16 cellular contexts compared by ENCODE assay signal in genomic region chr16:72722552-72722951, GRCh38.
DNase-seq lines count a peak whose midpoint lies in the region; ATAC-seq and TF ChIP-seq lines count a peak whose summit lies in the region.
"Had no signal": no experiment of that assay in that cellular context is flagged by ENCODE, and none has a peak within 500 bp of the region (broad histone marks: within the 10 kb centered on the region; RNA-seq: fewer than 3 reads in every experiment).

No MANE protein-coding gene starts in this region.

- peak; percentile 78 for DNase-seq in H9
- DNase-seq in NCI-H2107 treated with DMSO at 0.1 percent for 48 hours (lab: John Stamatoyannopoulos, UW; ENCODE audit: unreplicated experiment): peak; percentile 49
- DNase-seq in ecto neural progenitor cell (ENCODE audit: low spot score): peak; percentile 49
- no peak for DNase-seq in cerebellar nuclear complex (lab: John Stamatoyannopoulos, UW)
- DNase-seq in activated CD4-positive, alpha-beta T cell treated with anti-CD3 and anti-CD28 coated beads, Interleukin-2, amount 50 U/mL, for 4 hours: no peak
- DNase-seq in stimulated activated CD8-positive, alpha-beta memory T cell treated with anti-CD3 and anti-CD28 coated beads, Interleukin-4, amount 100 ng/mL, for 48 hours: no peak
- DNase-seq: activated effector memory CD4-positive, alpha-beta T cell treated with anti-CD3 and anti-CD28 coated beads, Interleukin-2, amount 50 U/mL, for 16 hours; CD8-positive, alpha-beta memory T cell; SHP77; stimulated activated CD4-positive, alpha-beta T cell treated with anti-CD3 and anti-CD28 coated beads, Interleukin-2, amount 100 ng/mL, for 24 hours had no signal

- WGBS in H9 (ENCODE audit: extremely low coverage, insufficient read length, low lambda C conversion rate): no CpG with 5 or more reads among the region's 5 CpGs

- H2BK12ac ChIP-seq in H9 (ENCODE audit: insufficient read length, low read depth, low read length): no peak overlapping the region

- no peak overlapping the region for H3K9ac ChIP-seq in H9 (ENCODE audit: extremely low read depth, insufficient read length, low read length)
- peak overlapping the region; percentile 48 for H3K9ac ChIP-seq in neural cell (ENCODE audit: low read length)

- H3K36me3 ChIP-seq in neural cell (ENCODE audit: insufficient read depth, low read length): no peaks in the 10 kb centered on the region

- TF ChIP-seq EP300 in neural cell (conservative IDR thresholded peaks at IDR 0.05; ENCODE audit: poor library complexity, severe bottlenecking): peak; percentile 89

- no peak for ATAC-seq in GM21576 (IDR thresholded peaks at IDR 0.05; ENCODE audit: unreplicated experiment)
- ATAC-seq: activated CD4-positive, CD25-positive, alpha-beta regulatory T cell treated with anti-CD3 and anti-CD28 coated beads, Interleukin-2, amount 50 U/mL, for 24 hours had no signal

- no peak overlapping the region for H3K27ac ChIP-seq in H9 (ENCODE audit: insufficient read length, low read depth, low read length)
- H3K27ac ChIP-seq in neural cell (ENCODE audit: low read length): peak overlapping the region; percentile 85
- H3K27ac ChIP-seq: epithelial cell of prostate had no signal

- no peaks in the 10 kb centered on the region for H3K27me3 Mint-ChIP-seq in H9 (ENCODE audit: low read depth)

- H4K91ac ChIP-seq in H9 (ENCODE audit: insufficient read length, low read depth, low read length): no peak overlapping the region

- H2AFZ ChIP-seq in H9 (ENCODE audit: low read length) (no peak overlapping the region), neural cell (ENCODE audit: low read depth, low read length) (no peak overlapping the region)

- H3K4me2 ChIP-seq in H9 (ENCODE audit: insufficient read depth, insufficient read length, low read length) (peak overlapping the region; percentile 41), neural cell (ENCODE audit: low read length) (no peak overlapping the region)

- no peaks in the 10 kb centered on the region for H3K36me3 Mint-ChIP-seq in H9 (ENCODE audit: insufficient read depth in 1 of 3, low read depth in 3 of 3)
- H3K36me3 Mint-ChIP-seq: CD8-positive, alpha-beta memory T cell; mesothelial cell of epicardium had no signal

- H3K9me3 ChIP-seq in H9 (ENCODE audit: control insufficient read depth, low read depth, low read length) (no peaks in the 10 kb centered on the region), neural cell (ENCODE audit: low read length) (no peaks in the 10 kb centered on the region)

- H3K23me2 ChIP-seq in H9 (ENCODE audit: insufficient read length, low read depth, low read length, poor library complexity, severe bottlenecking): no peaks in the 10 kb centered on the region

- no peaks in the 10 kb centered on the region; a peak in 1 of 5 replicates for H3K9me3 Mint-ChIP-seq in H9
- H3K9me3 Mint-ChIP-seq: CD8-positive, alpha-beta memory T cell; mesothelial cell of epicardium; T-helper 2 cell treated with Interferon-gamma antibody and Interleukin-4, amounts not matched to agents 5 μg/mL and 100 μg/mL, for 36 hours had no signal

- no peak overlapping the region for H2BK120ac ChIP-seq in H9 (ENCODE audit: low read depth, low read length, poor library complexity, severe bottlenecking)

- no peak overlapping the region for H2BK5ac ChIP-seq in H9 (ENCODE audit: insufficient read length, low read length)

- peaks cover 35 to 36% of the 10 kb centered on the region in 2 experiments for H3K4me1 Mint-ChIP-seq in H9
- H3K4me1 Mint-ChIP-seq: CD8-positive, alpha-beta memory T cell had no signal

- no peaks in the 10 kb centered on the region for H3K9me2 ChIP-seq in neural cell (ENCODE audit: insufficient read depth, low read length)

- no peak overlapping the region for H4K5ac ChIP-seq in H9 (ENCODE audit: insufficient read length, low read depth, low read length)

- no peak overlapping the region for H3K23ac ChIP-seq in H9 (ENCODE audit: insufficient read length, low read depth, low read length)

- no peak overlapping the region for H3K56ac ChIP-seq in H9 (ENCODE audit: insufficient read length, low read depth, low read length)

- H2BK15ac ChIP-seq in H9 (ENCODE audit: low read depth, low read length): no peak overlapping the region

- H3K4me3 ChIP-seq in neural cell (ENCODE audit: low read length): peak overlapping the region; percentile 14

- no peak overlapping the region for H2AK5ac ChIP-seq in H9 (ENCODE audit: insufficient read length, low read length)

- H3K27me3 ChIP-seq in H9 (ENCODE audit: insufficient read depth, low read length) (no peaks in the 10 kb centered on the region), neural cell (ENCODE audit: insufficient read depth, low read depth, low read length) (no peaks in the 10 kb centered on the region)

- no peak overlapping the region for H3K4ac ChIP-seq in H9 (ENCODE audit: low read depth, low read length)

- peak overlapping the region; percentile 27 to 97 (median 49); a peak in 5 of 7 replicates for H3K27ac Mint-ChIP-seq in H9
- H3K27ac Mint-ChIP-seq: mesothelial cell of epicardium; T-helper 2 cell treated with Interferon-gamma antibody and Interleukin-4, amounts not matched to agents 5 μg/mL and 100 μg/mL, for 36 hours had no signal

- TF ChIP-seq CTCF in H9 (conservative IDR thresholded peaks at IDR 0.05) (no peak), neural cell (IDR thresholded peaks at IDR 0.05; ENCODE audit: poor library complexity, severe bottlenecking) (no peak)

- H4K20me1 ChIP-seq in H9 (ENCODE audit: control insufficient read depth, insufficient read depth, insufficient read length) (no peaks in the 10 kb centered on the region), neural cell (ENCODE audit: insufficient read depth) (no peaks in the 10 kb centered on the region)

- H4K8ac ChIP-seq in H9 (replicated peaks; ENCODE audit: insufficient read length, low read depth, low read length): no peak overlapping the region

- no peak for TF ChIP-seq RAD21 in neural cell (conservative IDR thresholded peaks at IDR 0.05)

- H3K18ac ChIP-seq in H9 (ENCODE audit: insufficient read length, low read depth, low read length): no peak overlapping the region

- no peak overlapping the region for H3T11ph ChIP-seq in H9 (ENCODE audit: low read length)

- H3K79me1 ChIP-seq in H9 (ENCODE audit: insufficient read depth, low read depth, low read length, poor library complexity, severe bottlenecking): no peaks in the 10 kb centered on the region

- H3K79me2 ChIP-seq in H9 (ENCODE audit: insufficient read depth, low read length) (no peaks in the 10 kb centered on the region), neural cell (replicated peaks; ENCODE audit: insufficient read depth, low read length) (peaks cover 9% of the 10 kb centered on the region)

- H2BK20ac ChIP-seq in H9 (ENCODE audit: low read depth, low read length, poor library complexity, severe bottlenecking): no peak overlapping the region

- H3K4me1 ChIP-seq in H9 (ENCODE audit: insufficient read depth, low read length): peaks cover 8% of the 10 kb centered on the region; the same call in 1 of the 2 replicates

- H3F3A ChIP-seq in neural cell (ENCODE audit: insufficient read depth, low read length, poor library complexity, severe bottlenecking): peaks cover 16% of the 10 kb centered on the region

- no peak overlapping the region for H3K14ac ChIP-seq in H9 (ENCODE audit: insufficient read depth, low read length)

- peak overlapping the region; percentile 31 to 46; a peak in 3 of 5 replicates for H3K4me3 Mint-ChIP-seq in H9
- H3K4me3 Mint-ChIP-seq: CD8-positive, alpha-beta memory T cell; mesothelial cell of epicardium; T-helper 2 cell treated with Interferon-gamma antibody and Interleukin-4, amounts not matched to agents 5 μg/mL and 100 μg/mL, for 36 hours had no signal

TF ChIP-seq in neural cell, 6 proteins besides CTCF, POLR2A, EP300 and RAD21:
- TF ChIP-seq EZH2 (IDR thresholded peaks at IDR 0.05; ENCODE audit: borderline replicate concordance, insufficient read depth, low read length, poor library complexity, severe bottlenecking): no peak
- TF ChIP-seq POLR2AphosphoS5 (IDR thresholded peaks at IDR 0.05): peak; percentile 81
- TF ChIP-seq SMC3 (conservative IDR thresholded peaks at IDR 0.05; ENCODE audit: poor library complexity): peak; percentile 25
- peak; percentile 34 for TF ChIP-seq REST (IDR thresholded peaks at IDR 0.05; ENCODE audit: borderline replicate concordance)
- no peak for TF ChIP-seq MXI1 (conservative IDR thresholded peaks at IDR 0.05; ENCODE audit: poor library complexity, severe bottlenecking)
- no peak for TF ChIP-seq TAF1 (IDR thresholded peaks at IDR 0.05; ENCODE audit: low read depth)
TF ChIP-seq in neural cell: peak in this region for 3.

Comparison
In these comparisons a context has a peak if more than half of its experiments do, and no peak if none do; other contexts are left out.
1. DNase-seq: peak in H9 (single experiment), NCI-H2107 treated with DMSO at 0.1 percent for 48 hours (single experiment) and ecto neural progenitor cell (single experiment); none in cerebellar nuclear complex (0 of 2), activated CD4-positive, alpha-beta T cell treated with anti-CD3 and anti-CD28 coated beads, Interleukin-2, amount 50 U/mL, for 4 hours (0 of 2) and stimulated activated CD8-positive, alpha-beta memory T cell treated with anti-CD3 and anti-CD28 coated beads, Interleukin-4, amount 100 ng/mL, for 48 hours (single experiment).